1 cellular context compared by ENCODE assay signal in genomic region chr6:5782783-5783567, GRCh38.
TF ChIP-seq lines count a peak whose summit lies in the region.

No MANE protein-coding gene starts in this region.

TF ChIP-seq in SK-N-SH, 30 proteins besides CTCF, POLR2A, EP300 and RAD21 (continued from another document):
- TF ChIP-seq PBX3 (IDR thresholded peaks at IDR 0.05) (no peak), USF1 (IDR thresholded peaks at IDR 0.05; ENCODE audit: borderline replicate concordance, low read depth) (no peak), CHD2 (IDR thresholded peaks at IDR 0.05; ENCODE audit: low read length, partially characterized antibody) (no peak), NFIC (IDR thresholded peaks at IDR 0.05; ENCODE audit: borderline replicate concordance) (no peak), RFX5 (IDR thresholded peaks at IDR 0.05; ENCODE audit: low read length) (no peak), EZH2phosphoT487 (IDR thresholded peaks at IDR 0.05; ENCODE audit: borderline replicate concordance, low read depth) (no peak), REST (IDR thresholded peaks at IDR 0.05; ENCODE audit: low read depth, low read length) (no peak), GABPA (IDR thresholded peaks at IDR 0.05; ENCODE audit: low read depth) (no peak), ELF1 (IDR thresholded peaks at IDR 0.05) (no peak)
TF ChIP-seq in SK-N-SH: peak in this region for 0.
